18 cellular contexts compared by ENCODE assay signal in the genomic region with DNA sequence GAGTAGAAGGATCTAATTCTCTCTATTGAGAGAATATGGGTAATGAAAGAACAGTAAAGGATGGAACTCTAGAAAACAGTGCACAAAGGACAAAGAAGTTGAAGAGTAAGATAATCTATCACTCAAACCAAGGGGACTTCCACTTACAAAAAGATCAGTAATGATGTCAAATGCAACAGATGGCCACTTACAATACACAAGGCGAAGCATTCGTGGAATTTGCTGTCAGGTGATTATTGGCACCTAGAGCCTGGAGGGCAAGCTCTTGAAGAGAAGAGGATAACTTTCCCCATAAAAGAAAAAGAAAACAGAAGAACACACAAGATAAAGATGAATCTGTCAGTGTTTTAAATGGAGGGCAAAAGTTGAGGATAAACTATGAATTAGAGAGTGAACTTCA.
"Had no signal": no experiment of that assay in that cellular context is flagged by ENCODE, and none has a peak within 500 bp of the region (broad histone marks: within the 10 kb centered on the region; RNA-seq: fewer than 3 reads in every experiment).

No MANE protein-coding gene starts in this region.

- H3K36me3 ChIP-seq: neutrophil, right lobe of liver, stomach, thoracic aorta, transverse colon had no signal

- FAIRE-seq: islet of Langerhans had no signal

- DNase-seq: effector memory CD4-positive, alpha-beta T cell; foreskin keratinocyte; head of caudate nucleus; hippocampal formation; mucosa of descending colon; naive thymus-derived CD8-positive, alpha-beta T cell; psoas muscle; retina; right lobe of liver; stimulated activated naive CD4-positive, alpha-beta T cell; stomach; substantia nigra; transverse colon had no signal

- H3K9me3 ChIP-seq: mucosa of descending colon, neutrophil, psoas muscle, right lobe of liver, stomach, thoracic aorta, transverse colon had no signal

- H3K27ac ChIP-seq: foreskin keratinocyte, neutrophil, psoas muscle, right lobe of liver, skin epidermis, thoracic aorta had no signal

- ATAC-seq: foreskin keratinocyte; left lobe of liver; mucosa of descending colon; naive thymus-derived CD8-positive, alpha-beta T cell; psoas muscle; right lobe of liver had no signal

- H3K4me3 ChIP-seq: mucosa of descending colon, psoas muscle, right lobe of liver, skin epidermis, stomach, thoracic aorta, transverse colon had no signal

- H3K27me3 ChIP-seq: foreskin keratinocyte, neutrophil, right lobe of liver, stomach, transverse colon had no signal

- H3K4me1 ChIP-seq: foreskin keratinocyte, psoas muscle, right lobe of liver, transverse colon had no signal
